Comparison of ENCODE assay signal across 8 cellular contexts in genomic region chr2:47072018-47072691, GRCh38.
DNase-seq lines count a peak whose midpoint lies in the region; ATAC-seq and TF ChIP-seq lines count a peak whose summit lies in the region.

No MANE protein-coding gene starts in this region.

- peak overlapping the region; percentile 43 for H3K27ac Mint-ChIP-seq in activated naive CD4-positive, alpha-beta T cell treated with anti-CD3 and anti-CD28 coated beads, Interleukin-2, amount 50 U/mL, for 24 hours
- H3K27ac Mint-ChIP-seq in activated CD8-positive, alpha-beta T cell treated with anti-CD3 and anti-CD28 coated beads for 36 hours = peak overlapping the region; percentile 75

- DNase-seq in activated naive CD4-positive, alpha-beta T cell treated with Interleukin-2 at 50 U/mL for 16 hours = no peak
- no peak for DNase-seq in activated CD8-positive, alpha-beta T cell treated with anti-CD3 and anti-CD28 coated beads for 36 hours
- DNase-seq in left cardiac atrium (peak; percentile 92), putamen (ENCODE audit: low spot score) (peak; percentile 87), NCI-H1436 (lab: John Stamatoyannopoulos, UW) (no peak)

- no peaks in the 10 kb centered on the region for H3K27me3 Mint-ChIP-seq in activated naive CD4-positive, alpha-beta T cell treated with anti-CD3 and anti-CD28 coated beads, Interleukin-2, amount 50 U/mL, for 24 hours
- H3K27me3 Mint-ChIP-seq in activated CD8-positive, alpha-beta T cell treated with anti-CD3 and anti-CD28 coated beads for 36 hours = no peaks in the 10 kb centered on the region

- no peaks in the 10 kb centered on the region for H3K36me3 Mint-ChIP-seq in activated naive CD4-positive, alpha-beta T cell treated with anti-CD3 and anti-CD28 coated beads, Interleukin-2, amount 50 U/mL, for 24 hours
- peaks cover 18% of the 10 kb centered on the region for H3K36me3 Mint-ChIP-seq in activated CD8-positive, alpha-beta T cell treated with anti-CD3 and anti-CD28 coated beads for 36 hours (ENCODE audit: low read depth)

- peak; percentile 3 for ATAC-seq in activated CD8-positive, alpha-beta T cell treated with anti-CD3 and anti-CD28 coated beads for 36 hours
- ATAC-seq in left cardiac atrium (peak; percentile 72 to 86), GM21723 (IDR thresholded peaks at IDR 0.05; ENCODE audit: unreplicated experiment) (no peak), GM18519 (IDR thresholded peaks at IDR 0.05; ENCODE audit: low FRiP score, unreplicated experiment) (no peak)

- intact Hi-C loops in activated CD8-positive, alpha-beta T cell treated with anti-CD3 and anti-CD28 coated beads for 36 hours (cut with micrococcal nuclease) = no loop called here
- intact Hi-C loops in left cardiac atrium (cut with DNase I) = no loop called here

- TF ChIP-seq CTCF in activated CD8-positive, alpha-beta T cell treated with anti-CD3 and anti-CD28 coated beads for 36 hours (IDR thresholded peaks at IDR 0.05) = no peak

- CTCF ChIA-PET in activated CD8-positive, alpha-beta T cell treated with anti-CD3 and anti-CD28 coated beads for 36 hours (lab: Charles Lee) = interaction anchor here (1.1 kb wide), 1 partner anchor 199 kb away, joined by 3 read pairs; no protein-coding TSS in a partner anchor

- H3K4me1 Mint-ChIP-seq in activated naive CD4-positive, alpha-beta T cell treated with anti-CD3 and anti-CD28 coated beads, Interleukin-2, amount 50 U/mL, for 24 hours = peaks cover 41% of the 10 kb centered on the region
- peaks cover 47% of the 10 kb centered on the region for H3K4me1 Mint-ChIP-seq in activated CD8-positive, alpha-beta T cell treated with anti-CD3 and anti-CD28 coated beads for 36 hours (ENCODE audit: low read depth)

- peak overlapping the region; percentile 42 for H3K4me3 Mint-ChIP-seq in activated naive CD4-positive, alpha-beta T cell treated with anti-CD3 and anti-CD28 coated beads, Interleukin-2, amount 50 U/mL, for 24 hours
- H3K4me3 Mint-ChIP-seq in activated CD8-positive, alpha-beta T cell treated with anti-CD3 and anti-CD28 coated beads for 36 hours = no peak overlapping the region

- no peaks in the 10 kb centered on the region for H3K9me3 Mint-ChIP-seq in activated naive CD4-positive, alpha-beta T cell treated with anti-CD3 and anti-CD28 coated beads, Interleukin-2, amount 50 U/mL, for 24 hours
- no peaks in the 10 kb centered on the region for H3K9me3 Mint-ChIP-seq in activated CD8-positive, alpha-beta T cell treated with anti-CD3 and anti-CD28 coated beads for 36 hours

- POLR2A ChIA-PET in activated CD8-positive, alpha-beta T cell treated with anti-CD3 and anti-CD28 coated beads for 36 hours (lab: Charles Lee) = interaction anchor here (0.8 kb wide), 1 partner anchor 10 kb away, joined by 3 read pairs; no protein-coding TSS in a partner anchor

Comparison
In these comparisons a context has a peak if more than half of its experiments do, and no peak if none do; other contexts are left out.
1. DNase-seq: peak in left cardiac atrium (single experiment) and putamen (single experiment); none in activated naive CD4-positive, alpha-beta T cell treated with Interleukin-2 at 50 U/mL for 16 hours (single experiment), activated CD8-positive, alpha-beta T cell treated with anti-CD3 and anti-CD28 coated beads for 36 hours (single experiment) and NCI-H1436 (single experiment).
2. ATAC-seq: peak in activated CD8-positive, alpha-beta T cell treated with anti-CD3 and anti-CD28 coated beads for 36 hours (single experiment) and left cardiac atrium (2 of 2); none in GM21723 (single experiment) and GM18519 (single experiment).